ENCODE assay signal across 8 cellular contexts in genomic region chr21:44816761-44817505, GRCh38. TPM values are rescaled to one million over a fixed set of nuclear protein-coding genes. Genes with fewer than 3 reads are reported as not detected.
DNase-seq lines count a peak whose midpoint lies in the region; ATAC-seq and TF ChIP-seq lines count a peak whose summit lies in the region.

No MANE protein-coding gene starts in this region.

- POLR2A ChIA-PET in BJ (lab: Charles Lee): no interaction called here

- H3K27me3 ChIP-seq in BJ (ENCODE audit: control insufficient read depth, insufficient read depth, low read length): no peaks in the 10 kb centered on the region
- no peaks in the 10 kb centered on the region for H3K27me3 ChIP-seq in dorsolateral prefrontal cortex

- H3K4me3 Mint-ChIP-seq in IgD-negative memory B cell (peak overlapping the region; percentile 68 to 89 (median 77)), natural killer cell (peak overlapping the region; percentile 80)

- peaks cover 0 to 8% (median 8%) of the 10 kb centered on the region in 3 donors for H3K4me1 Mint-ChIP-seq in IgD-negative memory B cell
- peaks cover 6 to 8% of the 10 kb centered on the region in 2 donors for H3K4me1 Mint-ChIP-seq in natural killer cell

- DNase-seq in BJ (ENCODE audit: low read depth): no peak
- DNase-seq in dorsolateral prefrontal cortex: no peak
- no peak for DNase-seq in natural killer cell
- DNase-seq in islet precursor cell: no peak
- DNase-seq in SIG-M5 treated with dmso at 0.1 percent for 504 hours (lab: John Stamatoyannopoulos, UW; ENCODE audit: unreplicated experiment): no peak

- TF ChIP-seq CTCF in BJ (IDR thresholded peaks at IDR 0.05; ENCODE audit: insufficient read depth, low read depth, low read length) (no peak), dorsolateral prefrontal cortex (IDR thresholded peaks at IDR 0.05 in 54 of 56, conservative IDR thresholded peaks at IDR 0.05 in 2 of 56; ENCODE audit: low read depth in 1 of 56, partially characterized antibody in 56 of 56) (no peak), natural killer cell (IDR thresholded peaks at IDR 0.05) (no peak)

- H3K27ac Mint-ChIP-seq in IgD-negative memory B cell (peak overlapping the region in 2 of 3 donors; percentile 39 to 81), natural killer cell (peak overlapping the region in 1 of 2 donors; percentile 82)

- H3K36me3 Mint-ChIP-seq in IgD-negative memory B cell: no peaks in the 10 kb centered on the region
- H3K36me3 Mint-ChIP-seq in natural killer cell: peaks cover under 1% of the 10 kb centered on the region

- no peaks in the 10 kb centered on the region for H3K27me3 Mint-ChIP-seq in IgD-negative memory B cell
- H3K27me3 Mint-ChIP-seq in natural killer cell (ENCODE audit: low read depth in 2 of 2): no peaks in the 10 kb centered on the region

- intact Hi-C loops in dorsolateral prefrontal cortex (cut with DNase I): loop anchor here (5.0 kb wide), 1 partner anchor 55 kb away; the partner anchor contains the start of gene PTTG1IP (in 2 of the 2)
- intact Hi-C loops in natural killer cell (cut with micrococcal nuclease): no loop called here

- peak overlapping the region; percentile 61 for H3K4me3 ChIP-seq in BJ (ENCODE audit: low read depth, low read length)
- H3K4me3 ChIP-seq in dorsolateral prefrontal cortex: peak overlapping the region; percentile 43 to 88 (median 79)

- CTCF ChIA-PET in BJ (lab: Yijun Ruan, JAX): interaction anchor here (1.0 kb wide), 2 partner anchors 14 to 24 kb away, joined by 3 to 4 read pairs; no protein-coding TSS in a partner anchor

- H3K9me3 Mint-ChIP-seq in IgD-negative memory B cell: peaks cover 0 to 1% (median 0%) of the 10 kb centered on the region in 3 donors
- peaks cover 0 to 2% of the 10 kb centered on the region in 2 donors for H3K9me3 Mint-ChIP-seq in natural killer cell

- peaks cover 6% of the 10 kb centered on the region for H3K36me3 ChIP-seq in BJ (ENCODE audit: control insufficient read depth, insufficient read depth, low read length)

- no peak for ATAC-seq in natural killer cell
- no peak for ATAC-seq in HG03442 (IDR thresholded peaks at IDR 0.05; ENCODE audit: unreplicated experiment)
- ATAC-seq in HG03460 (IDR thresholded peaks at IDR 0.05; ENCODE audit: unreplicated experiment): no peak

- peak overlapping the region in 44 of 59 donors; percentile 1 to 94 (median 74) for H3K27ac ChIP-seq in dorsolateral prefrontal cortex

RNA-seq across cellular contexts. Expression of gene SUMO3, which starts 0.9 kb away (rescaled TPM):
- polyA plus RNA-seq in BJ (2011; rRNA removed) (82.6 and 111 TPM in 2 replicates), IgD-negative memory B cell (92.3 TPM)
- 43.4 and 62.7 TPM in 2 replicates for polyA minus RNA-seq in BJ (2011; rRNA and poly(A)+ RNA removed)
- total RNA-seq in dorsolateral prefrontal cortex (100 to 1,000 TPM in 16 of 120 experiments, 10 to 100 TPM in 104; 44.1 to 127 (median 83.9) TPM), natural killer cell (10 to 100 TPM; 64.0 to 70.1 (median 65.2) TPM)

RNA-seq across cellular contexts. Expression of gene UBE2G2, which starts 15.3 kb away (rescaled TPM):
- polyA plus RNA-seq in BJ (2011; rRNA removed): 67.6 and 93.2 TPM in 2 replicates
- 36.6 and 48.7 TPM in 2 replicates for polyA minus RNA-seq in BJ (2011; rRNA and poly(A)+ RNA removed)
- 55.7 TPM for polyA plus RNA-seq in IgD-negative memory B cell
- total RNA-seq in dorsolateral prefrontal cortex: 100 to 1,000 TPM in 7 of 120 experiments, 10 to 100 TPM in 113; 62.2 to 111 (median 84.5) TPM
- total RNA-seq in natural killer cell: 100 to 1,000 TPM in 2 of 3 donors, 10 to 100 TPM in 1; 89.1 to 109 (median 107) TPM

RNA-seq across cellular contexts. Expression of gene PTTG1IP, which starts 56.6 kb away (rescaled TPM):
- polyA plus RNA-seq in BJ (2011; rRNA removed) (234 and 249 TPM in 2 replicates), IgD-negative memory B cell (44.7 TPM)
- polyA minus RNA-seq in BJ (2011; rRNA and poly(A)+ RNA removed): 74.2 and 109 TPM in 2 replicates
- total RNA-seq in dorsolateral prefrontal cortex (100 to 1,000 TPM in 67 of 120 experiments, 10 to 100 TPM in 53; 59.2 to 243 (median 103) TPM), natural killer cell (100 to 1,000 TPM in 2 of 3 donors, 10 to 100 TPM in 1; 96.8 to 144 (median 126) TPM)
